14 cellular contexts compared by ENCODE assay signal in the genomic region with DNA sequence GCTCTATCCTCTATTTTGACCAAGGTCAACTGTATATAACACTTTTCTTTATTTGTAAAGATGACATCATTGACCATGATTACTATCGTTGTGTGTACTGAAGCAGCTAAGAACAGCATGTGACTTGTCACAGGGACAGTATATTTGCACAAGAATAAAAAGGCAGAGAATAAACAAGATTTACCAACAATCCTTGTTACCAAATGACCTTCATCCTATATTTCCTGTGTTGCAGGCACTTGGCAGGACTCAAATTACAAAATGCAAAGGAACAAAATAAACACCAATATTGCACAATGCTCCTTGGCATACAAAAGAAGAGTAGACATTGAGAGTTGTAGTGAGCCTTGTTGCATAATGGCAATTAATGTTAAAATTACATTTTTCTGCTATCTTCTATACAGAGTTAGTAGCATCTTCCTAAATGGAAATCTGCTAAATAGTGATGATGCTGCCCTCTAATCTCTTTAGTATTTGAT.
A peak's percentile ranks its signal among the peaks of the same experiment; 100 is the strongest.
DNase-seq lines count a peak whose midpoint lies in the region; ATAC-seq and TF ChIP-seq lines count a peak whose summit lies in the region.
"Had no signal": no experiment of that assay in that cellular context is flagged by ENCODE, and none has a peak within 500 bp of the region (broad histone marks: within the 10 kb centered on the region; RNA-seq: fewer than 3 reads in every experiment).

No MANE protein-coding gene starts in this region.

- DNase-seq in COLO668 (lab: John Stamatoyannopoulos, UW; ENCODE audit: unreplicated experiment) (peak; percentile 41), NCI-H1436 treated with DMSO at 0.1 percent for 48 hours (lab: John Stamatoyannopoulos, UW) (peak; percentile 26), hepatocyte (ENCODE audit: low spot score) (peak; percentile 40), right atrium auricular region (ENCODE audit: low spot score) (no peak)
- DNase-seq in naive thymus-derived CD8-positive, alpha-beta T cell, result no peak
- DNase-seq: activated CD8-positive, alpha-beta T cell treated with anti-CD3 and anti-CD28 coated beads for 36 hours; activated naive CD4-positive, alpha-beta T cell treated with anti-CD3 and anti-CD28 coated beads, Interleukin-2, amount 10 ng/mL, durations not matched to agents 7 days and 5 days; left ventricle myocardium superior; MG63 had no signal

- peaks cover 9 to 12% (median 10%) of the 10 kb centered on the region in 4 donors for H3K4me1 Mint-ChIP-seq in naive thymus-derived CD8-positive, alpha-beta T cell

- POLR2A ChIA-PET in naive thymus-derived CD8-positive, alpha-beta T cell (lab: Charles Lee), result no interaction called here

- H3K36me3 ChIP-seq in hepatocyte (replicated peaks; ENCODE audit: insufficient read depth, low read depth), result no peaks in the 10 kb centered on the region
- H3K36me3 ChIP-seq in right atrium auricular region, result no peaks in the 10 kb centered on the region
- H3K36me3 ChIP-seq: MG63, neutrophil had no signal

- H3K4me2 ChIP-seq in hepatocyte, result peak overlapping the region; percentile 18

- H3K9me3 Mint-ChIP-seq in naive thymus-derived CD8-positive, alpha-beta T cell, result peaks cover 0 to 5% (median 0%) of the 10 kb centered on the region in 9 donors
- H3K9me3 Mint-ChIP-seq: activated CD8-positive, alpha-beta T cell treated with anti-CD3 and anti-CD28 coated beads for 36 hours; T-helper 1 cell treated with Interleukin-12 subunit alpha and Interleukin-12 subunit beta and Interleukin-4 antibody, amounts not matched to agents 30 μg/mL and 1 μg/mL, for 36 hours had no signal

- no peaks in the 10 kb centered on the region for H3K36me3 Mint-ChIP-seq in naive thymus-derived CD8-positive, alpha-beta T cell
- H3K36me3 Mint-ChIP-seq: activated naive CD4-positive, alpha-beta T cell treated with anti-CD3 and anti-CD28 coated beads, Interleukin-2, amount 10 ng/mL, durations not matched to agents 7 days and 5 days had no signal

- H3K4me3 ChIP-seq in hepatocyte (no peak overlapping the region), right atrium auricular region (no peak overlapping the region)
- H3K4me3 ChIP-seq: MG63 had no signal

- H3K27me3 Mint-ChIP-seq in naive thymus-derived CD8-positive, alpha-beta T cell, result peaks cover 0 to 4% (median 0%) of the 10 kb centered on the region in 5 donors
- H3K27me3 Mint-ChIP-seq: activated naive CD4-positive, alpha-beta T cell treated with anti-CD3 and anti-CD28 coated beads, Interleukin-2, amount 10 ng/mL, durations not matched to agents 7 days and 5 days had no signal

- H3K9me3 ChIP-seq in hepatocyte (ENCODE audit: low read depth) (no peaks in the 10 kb centered on the region), right atrium auricular region (no peaks in the 10 kb centered on the region)
- H3K9me3 ChIP-seq: MG63, neutrophil had no signal

- no peak overlapping the region for H3K27ac Mint-ChIP-seq in naive thymus-derived CD8-positive, alpha-beta T cell
- H3K27ac Mint-ChIP-seq: activated CD8-positive, alpha-beta T cell treated with anti-CD3 and anti-CD28 coated beads for 36 hours; activated naive CD4-positive, alpha-beta T cell treated with anti-CD3 and anti-CD28 coated beads, Interleukin-2, amount 10 ng/mL, durations not matched to agents 7 days and 5 days; T-helper 1 cell treated with Interleukin-12 subunit alpha and Interleukin-12 subunit beta and Interleukin-4 antibody, amounts not matched to agents 30 μg/mL and 1 μg/mL, for 36 hours had no signal

- 19% methylated on average over 1 of the region's 1 CpG for WGBS in hepatocyte (ENCODE audit: low lambda C conversion rate, missing lambda C conversion rate)

- H3K4me1 ChIP-seq in hepatocyte (ENCODE audit: insufficient read depth) (peaks cover 10% of the 10 kb centered on the region), right atrium auricular region (no peaks in the 10 kb centered on the region)

- H3K4me3 Mint-ChIP-seq in naive thymus-derived CD8-positive, alpha-beta T cell, result no peak overlapping the region
- H3K4me3 Mint-ChIP-seq: activated CD8-positive, alpha-beta T cell treated with anti-CD3 and anti-CD28 coated beads for 36 hours; activated naive CD4-positive, alpha-beta T cell treated with anti-CD3 and anti-CD28 coated beads, Interleukin-2, amount 10 ng/mL, durations not matched to agents 7 days and 5 days; T-helper 1 cell treated with Interleukin-12 subunit alpha and Interleukin-12 subunit beta and Interleukin-4 antibody, amounts not matched to agents 30 μg/mL and 1 μg/mL, for 36 hours had no signal

- no peaks in the 10 kb centered on the region for H3K79me2 ChIP-seq in hepatocyte

- no peak overlapping the region for H2AFZ ChIP-seq in hepatocyte

- no peaks in the 10 kb centered on the region for H3K27me3 ChIP-seq in hepatocyte
- no peaks in the 10 kb centered on the region for H3K27me3 ChIP-seq in right atrium auricular region
- H3K27me3 ChIP-seq: MG63, neutrophil had no signal

- H4K20me1 ChIP-seq in hepatocyte (ENCODE audit: insufficient read depth, poor library complexity, severe bottlenecking), result no peaks in the 10 kb centered on the region

- H3K27ac ChIP-seq in VCaP, result peak overlapping the region; percentile 58
- peak overlapping the region; percentile 61 for H3K27ac ChIP-seq in hepatocyte
- no peak overlapping the region for H3K27ac ChIP-seq in right atrium auricular region

- no peak for TF ChIP-seq CTCF in VCaP (conservative IDR thresholded peaks at IDR 0.05)
- TF ChIP-seq CTCF in hepatocyte (IDR thresholded peaks at IDR 0.05; ENCODE audit: poor library complexity), result no peak
- TF ChIP-seq CTCF in right atrium auricular region (IDR thresholded peaks at IDR 0.05), result no peak

- H3K9me2 ChIP-seq in hepatocyte (replicated peaks; ENCODE audit: insufficient read depth), result no peaks in the 10 kb centered on the region

- no peak for ATAC-seq in HG02571 (IDR thresholded peaks at IDR 0.05; ENCODE audit: unreplicated experiment)
- no peak for ATAC-seq in GM19455 (IDR thresholded peaks at IDR 0.05; ENCODE audit: unreplicated experiment)
- no peak for ATAC-seq in naive thymus-derived CD8-positive, alpha-beta T cell
- ATAC-seq: activated CD8-positive, alpha-beta T cell treated with anti-CD3 and anti-CD28 coated beads for 36 hours; left ventricle myocardium superior had no signal

Comparison
In these comparisons a context has a peak if more than half of its experiments do, and no peak if none do; other contexts are left out.
1. DNase-seq: peak in COLO668 (single experiment), NCI-H1436 treated with DMSO at 0.1 percent for 48 hours (single experiment) and hepatocyte (single experiment); none in right atrium auricular region (single experiment) and naive thymus-derived CD8-positive, alpha-beta T cell (0 of 10).
2. H3K27ac ChIP-seq: peak in VCaP (single experiment) and hepatocyte (single experiment); none in right atrium auricular region (0 of 2).